Comparison of ENCODE assay signal across 28 cellular contexts in the genomic region with DNA sequence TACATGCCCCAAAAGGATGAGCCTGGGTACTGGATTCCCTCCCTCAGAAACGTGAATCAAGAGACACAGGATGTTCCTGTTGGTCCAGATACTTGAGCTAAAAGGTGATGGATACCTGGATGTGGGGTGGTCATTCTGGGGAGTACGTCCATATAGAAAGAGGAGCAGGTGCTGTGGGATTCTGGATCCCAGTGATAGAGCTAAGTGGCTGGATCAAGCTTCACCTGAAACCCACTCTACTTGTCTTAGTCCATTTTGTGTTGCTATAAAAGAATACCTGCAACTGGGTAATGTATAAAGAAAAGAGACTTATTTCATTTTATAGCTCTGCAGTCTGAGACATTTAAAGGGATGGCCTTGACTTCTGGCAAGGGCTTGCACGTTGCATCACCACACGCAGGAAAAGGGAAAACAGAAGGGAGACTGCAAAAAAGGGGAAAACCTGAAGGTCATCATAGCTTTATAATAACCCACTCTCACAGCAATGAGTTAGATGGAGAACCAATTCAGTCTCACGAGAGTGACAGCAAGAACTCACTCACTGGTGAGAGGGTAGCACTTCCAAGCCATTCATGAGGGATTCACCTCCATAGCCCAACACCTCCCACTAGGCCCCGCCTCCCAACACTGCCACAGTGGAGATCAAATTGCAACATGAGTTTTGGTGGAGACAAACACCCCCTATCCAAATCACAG. TPM values are rescaled to one million over a fixed set of nuclear protein-coding genes. Genes with fewer than 3 reads are reported as not detected.
DNase-seq lines count a peak whose midpoint lies in the region; ATAC-seq, FAIRE-seq and TF ChIP-seq lines count a peak whose summit lies in the region.
"Had no signal": no experiment of that assay in that cellular context is flagged by ENCODE, and none has a peak within 500 bp of the region (broad histone marks: within the 10 kb centered on the region; RNA-seq: fewer than 3 reads in every experiment).

No MANE protein-coding gene starts in this region.

- no peaks in the 10 kb centered on the region for H3K36me3 ChIP-seq in left ventricle myocardium inferior
- H3K36me3 ChIP-seq in H1 (ENCODE audit: control insufficient read depth in 2 of 4, insufficient read depth in 4 of 4, low read length in 3 of 4) = no peaks in the 10 kb centered on the region
- no peaks in the 10 kb centered on the region for H3K36me3 ChIP-seq in muscle layer of duodenum (ENCODE audit: control insufficient read depth in 1 of 2, insufficient read depth in 2 of 2, low read length in 2 of 2)
- H3K36me3 ChIP-seq in vagina = no peaks in the 10 kb centered on the region
- H3K36me3 ChIP-seq in SK-N-SH (replicated peaks in 1 of 2; ENCODE audit: control insufficient read depth in 1 of 2, insufficient read depth in 2 of 2, low read length in 1 of 2) = no peaks in the 10 kb centered on the region
- H3K36me3 ChIP-seq: prostate gland, SJCRH30, tibial nerve had no signal

- FAIRE-seq in H1 (lab: Jason Lieb, UNC) = no peak
- FAIRE-seq: A204.1, colon, D721Med, GM18507, islet of Langerhans had no signal

- TF ChIP-seq EP300 in H1 (IDR thresholded peaks at IDR 0.05; ENCODE audit: borderline replicate concordance in 1 of 2, low read depth in 2 of 2, low read length in 2 of 2) = no peak
- no peak for TF ChIP-seq EP300 in SK-N-SH (IDR thresholded peaks at IDR 0.05; ENCODE audit: borderline replicate concordance in 1 of 2, low read depth in 1 of 2, low read length in 1 of 2)

- no peak overlapping the region for H3K56ac ChIP-seq in H1 (replicated peaks; ENCODE audit: insufficient read length, low read depth, low read length)

- no peak overlapping the region for H3K14ac ChIP-seq in H1 (ENCODE audit: insufficient read length)

- 87% methylated on average over 6 of the region's 6 CpGs; no CpG with 5 or more reads in 1 of the 2 experiments for WGBS in H1 (ENCODE audit: extremely low coverage in 1 of 2, insufficient coverage in 1 of 2, insufficient read length in 1 of 2, insufficient replicate concordance in 2 of 2, low coverage in 1 of 2, low lambda C conversion rate in 2 of 2, missing lambda C conversion rate in 1 of 2), 2 experiments
- WGBS in SK-N-SH (ENCODE audit: low lambda C conversion rate) = 92% methylated on average over 6 of the region's 6 CpGs

- TF ChIP-seq RAD21 in H1 (IDR thresholded peaks at IDR 0.05 in 1 of 2, conservative IDR thresholded peaks at IDR 0.05 in 1 of 2; ENCODE audit: low read depth in 2 of 2, low read length in 2 of 2) (no peak), SK-N-SH (IDR thresholded peaks at IDR 0.05; ENCODE audit: low read length) (no peak)

- no peak overlapping the region for H3K4ac ChIP-seq in H1 (replicated peaks; ENCODE audit: insufficient read length, low read depth, low read length)

- TF ChIP-seq CTCF in left ventricle myocardium inferior (IDR thresholded peaks at IDR 0.05; ENCODE audit: borderline replicate concordance) = no peak
- no peak for TF ChIP-seq CTCF in H1 (IDR thresholded peaks at IDR 0.05; ENCODE audit: control extremely low read depth in 1 of 3, insufficient read depth in 1 of 3, low read depth in 1 of 3, low read length in 3 of 3)
- TF ChIP-seq CTCF in vagina (IDR thresholded peaks at IDR 0.05) = no peak
- TF ChIP-seq CTCF in SK-N-SH (IDR thresholded peaks at IDR 0.05) = no peak

- H2BK15ac ChIP-seq in H1 (ENCODE audit: low read length) = peak overlapping the region; percentile 53; the same call in 1 of the 2 replicates

- no peak overlapping the region for H3K9ac ChIP-seq in H1 (replicated peaks in 1 of 4; ENCODE audit: extremely low read depth in 1 of 4, low read depth in 3 of 4, low read length in 3 of 4)
- H3K9ac ChIP-seq in SK-N-SH = no peak overlapping the region

- H2BK12ac ChIP-seq in H1 (ENCODE audit: low read depth, low read length) = no peak overlapping the region

- H3K79me1 ChIP-seq in H1 (ENCODE audit: low read depth, low read length) = no peaks in the 10 kb centered on the region

- no peak overlapping the region for H4K5ac ChIP-seq in H1 (ENCODE audit: insufficient read length, low read depth, low read length)

- H3K4me2 ChIP-seq in H1 (ENCODE audit: insufficient read depth in 1 of 2, low read depth in 2 of 2, low read length in 2 of 2) (no peak overlapping the region; a peak in 1 of 4 replicates), SK-N-SH (no peak overlapping the region)
- H3K4me2 ChIP-seq: smooth muscle cell had no signal

- no peaks in the 10 kb centered on the region for H4K20me1 ChIP-seq in H1 (replicated peaks in 1 of 2; ENCODE audit: control insufficient read depth in 1 of 2, insufficient read depth in 2 of 2, low read length in 2 of 2)
- no peaks in the 10 kb centered on the region for H4K20me1 ChIP-seq in SK-N-SH (ENCODE audit: insufficient read depth)

- peaks cover 82% of the 10 kb centered on the region for H3K4me1 ChIP-seq in left ventricle myocardium inferior
- H3K4me1 ChIP-seq in H1 (replicated peaks in 1 of 4; ENCODE audit: control insufficient read depth in 3 of 4, insufficient read depth in 4 of 4, low read length in 3 of 4) = peaks cover 0 to 7% (median 1%) of the 10 kb centered on the region in 4 experiments; a peak in 3 of 7 replicates
- H3K4me1 ChIP-seq in muscle layer of duodenum (ENCODE audit: control insufficient read depth in 1 of 2, insufficient read depth in 2 of 2, low read length in 2 of 2) = peaks cover 0 to 20% of the 10 kb centered on the region in 2 donors
- H3K4me1 ChIP-seq in vagina = peaks cover 78% of the 10 kb centered on the region
- H3K4me1 ChIP-seq in SK-N-SH (ENCODE audit: control insufficient read depth in 1 of 2, insufficient read depth in 2 of 2, low read depth in 1 of 2, low read length in 1 of 2) = peaks cover 7 to 9% of the 10 kb centered on the region in 2 experiments; a peak in 3 of 4 replicates
- H3K4me1 ChIP-seq: prostate gland had no signal

- H4K91ac ChIP-seq in H1 (replicated peaks; ENCODE audit: insufficient read length, low read length) = no peak overlapping the region

- H3K4me3 ChIP-seq in left ventricle myocardium inferior (no peak overlapping the region), H1 (ENCODE audit: extremely low read depth in 1 of 4, insufficient read depth in 2 of 4, low read depth in 3 of 4, low read length in 4 of 4) (no peak overlapping the region), muscle layer of duodenum (ENCODE audit: low read depth in 1 of 2, low read length in 2 of 2) (no peak overlapping the region), vagina (no peak overlapping the region), SK-N-SH (ENCODE audit: low read depth in 2 of 2, low read length in 1 of 2) (no peak overlapping the region)
- H3K4me3 ChIP-seq: prostate gland, SJCRH30, smooth muscle cell, tibial nerve had no signal

- 0 out of 2 replicates have a peak overlapping the region, but pooled peaks have one; percentile 13 for H3K18ac ChIP-seq in H1 (ENCODE audit: extremely low read depth, low read length)

- no peaks in the 10 kb centered on the region for H3K9me2 ChIP-seq in SK-N-SH

- ATAC-seq in Right ventricle myocardium inferior (no peak), HG03439 (IDR thresholded peaks at IDR 0.05; ENCODE audit: unreplicated experiment) (no peak), HG02610 (IDR thresholded peaks at IDR 0.05; ENCODE audit: unreplicated experiment) (no peak)
- ATAC-seq: activated T-helper 17 cell treated with anti-CD3 and anti-CD28 coated beads, Interleukin-2, amount 50 U/mL, for 72 hours; natural killer cell treated with Interleukin-12 subunit alpha and Interleukin-12 subunit beta and Interleukin-15 and Interleukin-18, amount 100 ng/mL, for 72 hours; stimulated activated naive CD8-positive, alpha-beta T cell treated with anti-CD3 and anti-CD28 coated beads, Interleukin-15, Interleukin-2, amounts not matched to agents 100 U/mL and 50 U/mL, for 24 hours had no signal

- no peaks in the 10 kb centered on the region for H3K23me2 ChIP-seq in H1 (ENCODE audit: low read depth, low read length)

- H3K27me3 ChIP-seq in left ventricle myocardium inferior (ENCODE audit: low read depth) (no peaks in the 10 kb centered on the region), H1 (replicated peaks in 1 of 4; ENCODE audit: control insufficient read depth in 3 of 4, extremely low read depth in 1 of 4, insufficient read depth in 3 of 4, low read length in 3 of 4) (no peaks in the 10 kb centered on the region), muscle layer of duodenum (ENCODE audit: low read depth, low read length) (no peaks in the 10 kb centered on the region), vagina (no peaks in the 10 kb centered on the region), SK-N-SH (ENCODE audit: insufficient read depth) (no peaks in the 10 kb centered on the region)
- H3K27me3 ChIP-seq: SJCRH30, tibial nerve had no signal

- H2BK5ac ChIP-seq in H1 (ENCODE audit: low read depth, low read length) = no peak overlapping the region

- DNase-seq in left ventricle myocardium inferior = no peak
- DNase-seq in Right ventricle myocardium inferior (ENCODE audit: missing footprints) = no peak
- DNase-seq in H1 (ENCODE audit: low read depth in 1 of 2, low spot score in 2 of 2) = no peak
- no peak for DNase-seq in vagina (ENCODE audit: extremely low spot score in 2 of 2)
- no peak for DNase-seq in SK-N-SH
- DNase-seq: activated CD4-positive, alpha-beta T cell treated with anti-CD3 and anti-CD28 coated beads, Interleukin-2, amount 10 ng/mL, durations not matched to agents 7 days and 5 days; activated naive CD8-positive, alpha-beta T cell treated with anti-CD3 and anti-CD28 coated beads for 36 hours; mesendoderm; NCI-H146; NCI-H2171 treated with DMSO at 0.1 percent for 48 hours; NCI-H748 treated with DMSO at 0.1 percent for 48 hours; SJCRH30; stimulated activated CD4-positive, alpha-beta T cell treated with anti-CD3 and anti-CD28 coated beads, Interleukin-2, amount 100 ng/mL, for 48 hours; stimulated activated naive CD8-positive, alpha-beta T cell treated with anti-CD3 and anti-CD28 coated beads, Interleukin-15, Interleukin-2, amounts not matched to agents 100 U/mL and 50 U/mL, for 24 hours had no signal

- TF ChIP-seq POLR2A in H1 (IDR thresholded peaks at IDR 0.05; ENCODE audit: control extremely low read depth in 1 of 2, low read depth in 2 of 2, low read length in 2 of 2) = no peak
- no peak for TF ChIP-seq POLR2A in vagina (IDR thresholded peaks at IDR 0.05)

- POLR2A ChIA-PET in H1 (lab: Charles Lee; ENCODE audit: partially characterized antibody) (interaction anchor here (1.0 to 1.2 kb wide), 2 partner anchors 70 to 271 kb away, joined by 3 to 4 read pairs; partner anchors contain the start of gene ADNP), SK-N-SH (lab: Yijun Ruan, JAX) (no interaction called here)

- H4K8ac ChIP-seq in H1 (ENCODE audit: extremely low read depth, insufficient read depth, low read length) = no peak overlapping the region

- no peaks in the 10 kb centered on the region for H3K79me2 ChIP-seq in H1 (ENCODE audit: control insufficient read depth in 1 of 2, insufficient read depth in 2 of 2, low read length in 2 of 2)
- no peaks in the 10 kb centered on the region for H3K79me2 ChIP-seq in SK-N-SH (ENCODE audit: insufficient read depth)

- H3K9me3 ChIP-seq in left ventricle myocardium inferior (replicated peaks) = no peaks in the 10 kb centered on the region
- no peaks in the 10 kb centered on the region for H3K9me3 ChIP-seq in H1 (ENCODE audit: insufficient read depth in 2 of 2, low read depth in 1 of 2, low read length in 1 of 2)
- no peaks in the 10 kb centered on the region for H3K9me3 ChIP-seq in muscle layer of duodenum (ENCODE audit: control insufficient read depth in 1 of 2, low read length in 2 of 2)
- H3K9me3 ChIP-seq in vagina = no peaks in the 10 kb centered on the region
- no peaks in the 10 kb centered on the region for H3K9me3 ChIP-seq in SK-N-SH
- H3K9me3 ChIP-seq: prostate gland, SJCRH30, tibial nerve had no signal

- H3K23ac ChIP-seq in H1 (ENCODE audit: insufficient read length) = no peak overlapping the region

- H2AFZ ChIP-seq in H1 (ENCODE audit: low read length) (no peak overlapping the region), SK-N-SH (ENCODE audit: low read depth) (no peak overlapping the region)

- no peak overlapping the region for H2BK120ac ChIP-seq in H1 (replicated peaks; ENCODE audit: low read depth, low read length)

- no peak overlapping the region for H2AK5ac ChIP-seq in H1 (ENCODE audit: low read depth, low read length)

- peaks cover under 1% of the 10 kb centered on the region for H3F3A ChIP-seq in SK-N-SH (replicated peaks; ENCODE audit: insufficient read depth)

- CTCF ChIA-PET in H1 (lab: Charles Lee; ENCODE audit: partially characterized antibody) = interaction anchor here (0.6 to 12.4 kb wide), 9 partner anchors 14 to 106 kb away, joined by 3 to 92 read pairs (median 3); partner anchors contain the start of gene RIPOR3
- CTCF ChIA-PET in SK-N-SH (lab: Yijun Ruan, JAX) = interaction anchor here (0.8 to 2.5 kb wide), 6 partner anchors 11 to 89 kb away, joined by 3 to 11 read pairs (median 4); partner anchors contain the start of gene RIPOR3

- H2BK20ac ChIP-seq in H1 (ENCODE audit: low read length) = no peak overlapping the region; the same call in 1 of the 2 replicates

- H3K27ac ChIP-seq in left ventricle myocardium inferior (replicated peaks) = peak overlapping the region; percentile 91
- H3K27ac ChIP-seq in H1 (ENCODE audit: low read depth, low read length) = no peak overlapping the region
- peak overlapping the region; percentile 14 for H3K27ac ChIP-seq in muscle layer of duodenum (ENCODE audit: low read length)
- H3K27ac ChIP-seq in vagina = peak overlapping the region; percentile 84
- no peak overlapping the region for H3K27ac ChIP-seq in SK-N-SH (ENCODE audit: low read depth in 2 of 2, low read length in 1 of 2)
- H3K27ac ChIP-seq: SJCRH30 had no signal

- intact Hi-C loops in left ventricle myocardium inferior (cut with micrococcal nuclease) = no loop called here
- intact Hi-C loops in Right ventricle myocardium inferior (cut with DNase I) = loop anchor here (5.0 kb wide), 2 partner anchors 62 to 72 kb away; partner anchors contain the start of gene PARD6B
- intact Hi-C loops in vagina (cut with DNase I) = no loop called here

RNA-seq across cellular contexts. Expression of gene RIPOR3, which starts 31.2 kb away (rescaled TPM):
- total RNA-seq in left ventricle myocardium inferior (6.5 TPM), Right ventricle myocardium inferior (8.3 TPM), vagina (38.1 TPM)
- total RNA-seq in H1 (2021; fragmentation: NEBNext Ultra II Directional; extraction: Animal tissue kit (Norgen Biotek cat#: 25700)) = 4.5 and 4.7 TPM in 2 replicates
- polyA plus RNA-seq in H1 (2011; rRNA removed) (3.6 and 5.6 TPM in 2 replicates), SK-N-SH (2012; rRNA removed) (1.0 and 1.2 TPM in 2 replicates)
- 6.9 TPM for polyA plus RNA-seq in H1 (2011; cell fraction: cytosol; rRNA removed)
- 43.0 TPM for polyA plus RNA-seq in H1 (2011; cell fraction: nucleus; rRNA removed)
- 5.7 to 7.7 TPM (median 5.9 TPM) in 4 replicates for polyA plus RNA-seq in H1 (2012, experiment 1 of 2)
- 1.6 TPM for polyA plus RNA-seq in H1 (2012, experiment 2 of 2)
- polyA plus RNA-seq in H1 (2013, experiment 1 of 2) = 3.2 TPM
- polyA plus RNA-seq in H1 (2013, experiment 2 of 2) = 2.5 TPM
- 3.3 and 3.8 TPM in 2 replicates for polyA minus RNA-seq in H1 (2011; rRNA and poly(A)+ RNA removed)
- 3.1 TPM for polyA minus RNA-seq in H1 (2011; cell fraction: cytosol; rRNA and poly(A)+ RNA removed)
- 9.2 TPM for polyA minus RNA-seq in H1 (2011; cell fraction: nucleus; rRNA and poly(A)+ RNA removed)
- 0.18 and 0.33 TPM in 2 replicates for polyA plus RNA-seq in SK-N-SH (2012; cell fraction: cytosol; rRNA removed)
- 7.0 and 8.8 TPM in 2 replicates for polyA plus RNA-seq in SK-N-SH (2012; cell fraction: nucleus; rRNA removed)
- total RNA-seq: activated CD4-positive, alpha-beta T cell treated with anti-CD3 and anti-CD28 coated beads, Interleukin-2, amount 10 ng/mL, durations not matched to agents 7 days and 5 days; activated naive CD8-positive, alpha-beta T cell treated with anti-CD3 and anti-CD28 coated beads for 36 hours; activated T-helper 17 cell treated with anti-CD3 and anti-CD28 coated beads, Interleukin-2, amount 50 U/mL, for 72 hours; natural killer cell treated with Interleukin-12 subunit alpha and Interleukin-12 subunit beta and Interleukin-15 and Interleukin-18, amount 100 ng/mL, for 72 hours; T-helper 1 cell treated with Interleukin-12 subunit alpha and Interleukin-12 subunit beta and Interleukin-4 antibody, amounts not matched to agents 30 ng/mL and 1 ng/mL, for 36 hours had no signal

Comparison
In these comparisons a context has a peak if more than half of its experiments do, and no peak if none do; other contexts are left out.
1. H3K27ac ChIP-seq: peak in left ventricle myocardium inferior (single experiment), muscle layer of duodenum (single experiment) and vagina (single experiment); none in H1 (single experiment) and SK-N-SH (0 of 2).